15 cellular contexts compared by ENCODE assay signal in the genomic region with DNA sequence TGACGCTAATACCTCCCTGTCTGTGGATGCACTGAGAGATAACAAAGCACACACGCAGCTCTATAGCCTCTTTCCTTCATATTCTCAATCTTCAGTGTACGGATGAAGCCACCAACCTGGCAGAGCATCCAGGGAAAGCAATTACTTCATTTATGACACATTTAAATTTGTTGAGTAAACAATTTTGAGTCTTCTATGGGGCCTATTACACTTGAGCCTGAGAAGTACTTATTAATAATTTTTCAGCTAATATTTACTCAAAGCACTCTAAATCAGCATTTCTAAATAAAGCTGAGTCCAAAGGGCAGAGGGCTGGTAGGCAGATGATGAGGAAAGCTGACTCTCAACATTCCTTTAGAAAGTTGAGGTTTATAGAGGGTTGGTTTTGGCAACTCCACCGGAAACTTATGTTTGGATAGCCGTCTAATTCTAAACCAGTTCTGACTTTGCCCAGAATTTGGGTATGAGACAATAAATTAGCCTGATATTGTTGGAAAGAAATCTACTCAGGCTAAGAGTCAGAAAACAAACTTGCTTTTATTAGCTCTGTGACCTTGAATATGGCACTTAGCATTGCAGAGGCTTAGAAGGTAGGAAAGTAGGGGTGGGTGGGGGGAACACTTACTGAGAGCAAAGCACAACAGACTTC.
DNase-seq lines count a peak whose midpoint lies in the region; ATAC-seq, FAIRE-seq and TF ChIP-seq lines count a peak whose summit lies in the region.
"Had no signal": no experiment of that assay in that cellular context is flagged by ENCODE, and none has a peak within 500 bp of the region (broad histone marks: within the 10 kb centered on the region; RNA-seq: fewer than 3 reads in every experiment).

No MANE protein-coding gene starts in this region.

- H3K36me3 ChIP-seq in Karpas-422 (ENCODE audit: insufficient read depth, low read length): no peaks in the 10 kb centered on the region
- H3K36me3 ChIP-seq: BLaER1 treated with 17β-estradiol and CSF1 and Interleukin-3, amounts not matched to agents 10 nM and 100 nM; tibial artery had no signal

- DNase-seq in AG10803 (ENCODE audit: low read depth) (peak; percentile 85), Karpas-422 (no peak), dermis microvascular lymphatic vessel endothelial cell (ENCODE audit: low read depth in 2 of 2) (peak; percentile 28 to 73), myocyte (ENCODE audit: low read depth) (peak; percentile 75), GM12891 (ENCODE audit: insufficient read length, low spot score) (no peak), SHP77 treated with DMSO at 0.1 percent for 48 hours (lab: John Stamatoyannopoulos, UW) (no peak), left colon (no peak)
- DNase-seq in activated CD8-positive, alpha-beta memory T cell treated with anti-CD3 and anti-CD28 coated beads, Interleukin-2, amount 10 ng/mL, durations not matched to agents 7 days and 5 days: no peak
- DNase-seq: activated CD4-positive, alpha-beta T cell treated with anti-CD3 and anti-CD28 coated beads for 1 hour; activated gamma-delta T cell treated with Interleukin-2 at 50 U/mL for 16 hours; effector CD4-positive, alpha-beta T cell; NCI-H446; tibial artery had no signal

- FAIRE-seq in GM12891 (lab: Jason Lieb, UNC): no peak

- H3K4me3 ChIP-seq in AG10803 (ENCODE audit: low read length) (no peak overlapping the region), Karpas-422 (ENCODE audit: low read length) (no peak overlapping the region)
- H3K4me3 ChIP-seq: BLaER1 treated with 17β-estradiol and CSF1 and Interleukin-3, amounts not matched to agents 10 nM and 100 nM; tibial artery had no signal

- no peaks in the 10 kb centered on the region for H3K36me3 Mint-ChIP-seq in activated CD8-positive, alpha-beta memory T cell treated with anti-CD3 and anti-CD28 coated beads, Interleukin-2, amount 10 ng/mL, durations not matched to agents 7 days and 5 days
- H3K36me3 Mint-ChIP-seq: IgD-negative memory B cell had no signal

- H3K4me3 Mint-ChIP-seq in activated CD8-positive, alpha-beta memory T cell treated with anti-CD3 and anti-CD28 coated beads, Interleukin-2, amount 10 ng/mL, durations not matched to agents 7 days and 5 days: no peak overlapping the region
- H3K4me3 Mint-ChIP-seq: IgD-negative memory B cell had no signal

- H3K9ac ChIP-seq in Karpas-422 (ENCODE audit: low read length): no peak overlapping the region
- H3K9ac ChIP-seq: BLaER1 treated with 17β-estradiol and CSF1 and Interleukin-3, amounts not matched to agents 10 nM and 100 nM had no signal

- peak overlapping the region; percentile 0; the same call in 1 of the 2 replicates for H2AFZ ChIP-seq in Karpas-422 (ENCODE audit: low read length)

- no peaks in the 10 kb centered on the region for H3K4me1 Mint-ChIP-seq in activated CD8-positive, alpha-beta memory T cell treated with anti-CD3 and anti-CD28 coated beads, Interleukin-2, amount 10 ng/mL, durations not matched to agents 7 days and 5 days
- H3K4me1 Mint-ChIP-seq: IgD-negative memory B cell had no signal

- no peaks in the 10 kb centered on the region for H4K20me1 ChIP-seq in Karpas-422 (ENCODE audit: insufficient read depth, low read depth, low read length)
- H4K20me1 ChIP-seq: BLaER1 treated with 17β-estradiol and CSF1 and Interleukin-3, amounts not matched to agents 10 nM and 100 nM had no signal

- CTCF ChIA-PET in activated CD8-positive, alpha-beta memory T cell treated with anti-CD3 and anti-CD28 coated beads, Interleukin-2, amount 10 ng/mL, durations not matched to agents 7 days and 5 days (lab: Charles Lee): no interaction called here

- TF ChIP-seq CTCF in AG10803 (conservative IDR thresholded peaks at IDR 0.05; ENCODE audit: low read length): no peak

- H3K27me3 Mint-ChIP-seq in activated CD8-positive, alpha-beta memory T cell treated with anti-CD3 and anti-CD28 coated beads, Interleukin-2, amount 10 ng/mL, durations not matched to agents 7 days and 5 days: no peaks in the 10 kb centered on the region
- H3K27me3 Mint-ChIP-seq: IgD-negative memory B cell had no signal

- H3K9me3 ChIP-seq in Karpas-422 (ENCODE audit: low read length): no peaks in the 10 kb centered on the region
- H3K9me3 ChIP-seq: BLaER1 treated with 17β-estradiol and CSF1 and Interleukin-3, amounts not matched to agents 10 nM and 100 nM; tibial artery had no signal

- TF ChIP-seq POLR2A in GM12891 (IDR thresholded peaks at IDR 0.05; ENCODE audit: low read depth, low read length): no peak

- intact Hi-C loops in left colon (cut with DNase I, micrococcal nuclease): no loop called here

- ATAC-seq in activated CD8-positive, alpha-beta memory T cell treated with anti-CD3 and anti-CD28 coated beads, Interleukin-2, amount 10 ng/mL, durations not matched to agents 7 days and 5 days: no peak
- ATAC-seq in left colon: no peak

- H3K27ac ChIP-seq in Karpas-422 (ENCODE audit: low read length): no peak overlapping the region
- H3K27ac ChIP-seq: BLaER1 treated with 17β-estradiol and CSF1 and Interleukin-3, amounts not matched to agents 10 nM and 100 nM had no signal

- no peak overlapping the region for H3K4me2 ChIP-seq in Karpas-422 (ENCODE audit: low read depth, low read length, poor library complexity, severe bottlenecking)
- H3K4me2 ChIP-seq: BLaER1 treated with 17β-estradiol and CSF1 and Interleukin-3, amounts not matched to agents 10 nM and 100 nM had no signal

- H3K79me2 ChIP-seq in Karpas-422 (ENCODE audit: low read length): no peaks in the 10 kb centered on the region

- H3K9me2 ChIP-seq in Karpas-422 (replicated peaks; ENCODE audit: insufficient read depth, low read length): 0 out of 2 replicates have a peak, but pooled peaks cover 3% of the 10 kb centered on the region

- no peak overlapping the region for H3K27ac Mint-ChIP-seq in activated CD8-positive, alpha-beta memory T cell treated with anti-CD3 and anti-CD28 coated beads, Interleukin-2, amount 10 ng/mL, durations not matched to agents 7 days and 5 days
- H3K27ac Mint-ChIP-seq: IgD-negative memory B cell had no signal

- peaks cover 16% of the 10 kb centered on the region for H3K9me3 Mint-ChIP-seq in activated CD8-positive, alpha-beta memory T cell treated with anti-CD3 and anti-CD28 coated beads, Interleukin-2, amount 10 ng/mL, durations not matched to agents 7 days and 5 days (ENCODE audit: low read depth)

- no peaks in the 10 kb centered on the region for H3K27me3 ChIP-seq in Karpas-422 (ENCODE audit: low read length)
- H3K27me3 ChIP-seq: BLaER1 treated with 17β-estradiol and CSF1 and Interleukin-3, amounts not matched to agents 10 nM and 100 nM; tibial artery had no signal

- H3K4me1 ChIP-seq in Karpas-422 (ENCODE audit: low read length): peaks cover 7% of the 10 kb centered on the region
- H3K4me1 ChIP-seq: BLaER1 treated with 17β-estradiol and CSF1 and Interleukin-3, amounts not matched to agents 10 nM and 100 nM had no signal

TF ChIP-seq in GM12891, 5 proteins besides CTCF, POLR2A, EP300 and RAD21:
- TF ChIP-seq TAF1 (IDR thresholded peaks at IDR 0.05; ENCODE audit: low read depth, low read length) (no peak), PAX5 (IDR thresholded peaks at IDR 0.05; ENCODE audit: insufficient read depth, low read length, severe bottlenecking) (no peak)
TF ChIP-seq in GM12891: peak in this region for 0.

Comparison
In these comparisons a context has a peak if more than half of its experiments do, and no peak if none do; other contexts are left out.
1. DNase-seq: peak in AG10803 (single experiment), dermis microvascular lymphatic vessel endothelial cell (2 of 2) and myocyte (single experiment); none in Karpas-422 (single experiment), activated CD8-positive, alpha-beta memory T cell treated with anti-CD3 and anti-CD28 coated beads, Interleukin-2, amount 10 ng/mL, durations not matched to agents 7 days and 5 days (single experiment), GM12891 (single experiment), SHP77 treated with DMSO at 0.1 percent for 48 hours (single experiment) and left colon (0 of 2).